Comparison of ENCODE assay signal across 21 cellular contexts in genomic region chr15:80727196-80727595, GRCh38. TPM values are rescaled to one million over a fixed set of nuclear protein-coding genes. Genes with fewer than 3 reads are reported as not detected.
A peak's percentile ranks its signal among the peaks of the same experiment; 100 is the strongest.
DNase-seq lines count a peak whose midpoint lies in the region; ATAC-seq and TF ChIP-seq lines count a peak whose summit lies in the region.
"Had no signal": no experiment of that assay in that cellular context is flagged by ENCODE, and none has a peak within 500 bp of the region (broad histone marks: within the 10 kb centered on the region; RNA-seq: fewer than 3 reads in every experiment).

No MANE protein-coding gene starts in this region.

- no peak overlapping the region for H3K23ac ChIP-seq in mesendoderm (ENCODE audit: low read length)

- H2BK120ac ChIP-seq in mesendoderm (ENCODE audit: low read depth, low read length): no peak overlapping the region

- no peak overlapping the region for H2BK5ac ChIP-seq in mesendoderm (ENCODE audit: low read length)

- no peak for TF ChIP-seq RAD21 in SK-N-SH (IDR thresholded peaks at IDR 0.05; ENCODE audit: low read length)

- H3K9me3 ChIP-seq in SK-N-SH: no peaks in the 10 kb centered on the region
- H3K9me3 ChIP-seq: body of pancreas, colonic mucosa had no signal

- H3K27ac ChIP-seq in SK-N-SH (ENCODE audit: low read depth in 2 of 2, low read length in 1 of 2): no peak overlapping the region
- no peak overlapping the region for H3K27ac ChIP-seq in mesendoderm (ENCODE audit: low read depth, low read length)
- H3K27ac ChIP-seq: 22Rv1, body of pancreas, colonic mucosa, parathyroid adenoma had no signal

- no peak for TF ChIP-seq CTCF in SK-N-SH (IDR thresholded peaks at IDR 0.05)
- no peak for TF ChIP-seq CTCF in chondrocyte (IDR thresholded peaks at IDR 0.05)
- TF ChIP-seq CTCF in type B pancreatic cell (conservative IDR thresholded peaks at IDR 0.05): no peak

- no peaks in the 10 kb centered on the region for H3K27me3 ChIP-seq in SK-N-SH (ENCODE audit: insufficient read depth)
- H3K27me3 ChIP-seq in mesendoderm (ENCODE audit: insufficient read depth, low read length, poor library complexity): no peaks in the 10 kb centered on the region
- H3K27me3 ChIP-seq: body of pancreas, colonic mucosa had no signal

- H3K4me3 Mint-ChIP-seq in chondrocyte (ENCODE audit: unreplicated experiment) (no peak overlapping the region), type B pancreatic cell (peak overlapping the region; percentile 62)
- H3K4me3 Mint-ChIP-seq: activated naive CD4-positive, alpha-beta T cell treated with anti-CD3 and anti-CD28 coated beads, Interleukin-2, amount 50 U/mL, for 24 hours; activated T-helper 1 cell treated with anti-CD3 and anti-CD28 coated beads, Interleukin-12 subunit alpha, Interleukin-12 subunit beta, Interleukin-2, Interleukin-4 antibody, amounts not matched to agents 30 ng/mL and 10 ng/mL and 1 ng/mL, durations not matched to agents 14 hours and 24 hours and 36 hours; naive B cell had no signal

- no peak overlapping the region for H4K8ac ChIP-seq in mesendoderm (ENCODE audit: low read depth, low read length)

- H3K79me2 ChIP-seq in SK-N-SH (ENCODE audit: insufficient read depth) (peaks cover 31% of the 10 kb centered on the region), mesendoderm (ENCODE audit: control insufficient read depth, insufficient read depth, low read length) (peaks cover 1% of the 10 kb centered on the region)
- H3K79me2 ChIP-seq: parathyroid adenoma had no signal

- H3K9me3 Mint-ChIP-seq in chondrocyte (ENCODE audit: low read depth): peaks cover 2% of the 10 kb centered on the region
- peaks cover 7% of the 10 kb centered on the region for H3K9me3 Mint-ChIP-seq in type B pancreatic cell
- H3K9me3 Mint-ChIP-seq: activated naive CD4-positive, alpha-beta T cell treated with anti-CD3 and anti-CD28 coated beads, Interleukin-2, amount 50 U/mL, for 24 hours had no signal

- H3K9me2 ChIP-seq in SK-N-SH: no peaks in the 10 kb centered on the region

- CTCF ChIA-PET in SK-N-SH (lab: Yijun Ruan, JAX): interaction anchor here (2.1 kb wide), 1 partner anchor 52 kb away, joined by 5 read pairs; the partner anchor contains the start of gene CEMIP

- POLR2A ChIA-PET in SK-N-SH (lab: Yijun Ruan, JAX): no interaction called here

- H3F3A ChIP-seq in SK-N-SH (replicated peaks; ENCODE audit: insufficient read depth): no peaks in the 10 kb centered on the region

- no peak overlapping the region for H3K18ac ChIP-seq in mesendoderm (ENCODE audit: low read length)

- ATAC-seq in SK-N-SH treated with all-trans-retinoic acid at 6 μM for 48 hours (peak; percentile 65), HG03439 (IDR thresholded peaks at IDR 0.05; ENCODE audit: unreplicated experiment) (no peak)
- ATAC-seq: body of pancreas, HCT116 had no signal

- H3K27ac Mint-ChIP-seq in chondrocyte (ENCODE audit: unreplicated experiment) (peak overlapping the region; percentile 18), type B pancreatic cell (peak overlapping the region; percentile 83)
- H3K27ac Mint-ChIP-seq: activated naive CD4-positive, alpha-beta T cell treated with anti-CD3 and anti-CD28 coated beads, Interleukin-2, amount 50 U/mL, for 24 hours; activated T-helper 1 cell treated with anti-CD3 and anti-CD28 coated beads, Interleukin-12 subunit alpha, Interleukin-12 subunit beta, Interleukin-2, Interleukin-4 antibody, amounts not matched to agents 30 ng/mL and 10 ng/mL and 1 ng/mL, durations not matched to agents 14 hours and 24 hours and 36 hours; naive B cell had no signal

- H3K4me2 ChIP-seq in SK-N-SH: no peak overlapping the region
- no peak overlapping the region for H3K4me2 ChIP-seq in mesendoderm (ENCODE audit: low read length)

- H3K36me3 Mint-ChIP-seq in chondrocyte (ENCODE audit: low read depth) (no peaks in the 10 kb centered on the region), type B pancreatic cell (peaks cover 24% of the 10 kb centered on the region)
- H3K36me3 Mint-ChIP-seq: activated naive CD4-positive, alpha-beta T cell treated with anti-CD3 and anti-CD28 coated beads, Interleukin-2, amount 50 U/mL, for 24 hours; naive B cell had no signal

- H3K4me3 ChIP-seq in SK-N-SH (ENCODE audit: low read depth in 2 of 2, low read length in 1 of 2) (no peak overlapping the region), mesendoderm (ENCODE audit: low read length) (no peak overlapping the region)
- H3K4me3 ChIP-seq: body of pancreas, colonic mucosa had no signal

- H2AK5ac ChIP-seq in mesendoderm (ENCODE audit: low read length): no peak overlapping the region

- TF ChIP-seq EP300 in SK-N-SH (IDR thresholded peaks at IDR 0.05; ENCODE audit: borderline replicate concordance in 1 of 2, low read depth in 1 of 2, low read length in 1 of 2): no peak

- H3K4me1 ChIP-seq in SK-N-SH (ENCODE audit: control insufficient read depth in 1 of 2, insufficient read depth in 2 of 2, low read depth in 1 of 2, low read length in 1 of 2) (peaks cover 0 to 3% of the 10 kb centered on the region in 2 experiments; a peak in 1 of 4 replicates), mesendoderm (ENCODE audit: control insufficient read depth, low read depth, low read length) (no peaks in the 10 kb centered on the region)
- H3K4me1 ChIP-seq: body of pancreas, colonic mucosa, parathyroid adenoma had no signal

- H2AFZ ChIP-seq in SK-N-SH (ENCODE audit: low read depth): no peak overlapping the region
- H2AFZ ChIP-seq: parathyroid adenoma had no signal

- no peak for DNase-seq in SK-N-SH
- no peak for DNase-seq in chondrocyte (ENCODE audit: low spot score)
- peak; percentile 72 for DNase-seq in mesendoderm
- DNase-seq in type B pancreatic cell (ENCODE audit: extremely low spot score, unreplicated experiment): no peak
- DNase-seq in NCI-H1092 treated with DMSO at 0.1 percent for 48 hours (lab: John Stamatoyannopoulos, UW): no peak
- DNase-seq in mesenteric fat pad (ENCODE audit: low spot score): no peak
- DNase-seq: body of pancreas; colonic mucosa; head of caudate nucleus; naive B cell; NCI-H1436; stimulated activated CD4-positive, alpha-beta T cell treated with anti-CD3 and anti-CD28 coated beads, Interleukin-2, amount 100 ng/mL, for 24 hours; stimulated activated naive CD4-positive, alpha-beta T cell treated with Interleukin-2 at 50 U/mL for 16 hours had no signal

- 86% methylated on average over 4 of the region's 4 CpGs for WGBS in SK-N-SH (ENCODE audit: low lambda C conversion rate)
- WGBS in mesendoderm (ENCODE audit: extremely low coverage, insufficient coverage, low lambda C conversion rate): no CpG with 5 or more reads among the region's 4 CpGs

- no peak overlapping the region for H3K9ac ChIP-seq in SK-N-SH
- no peak overlapping the region for H3K9ac ChIP-seq in mesendoderm (ENCODE audit: low read length)
- H3K9ac ChIP-seq: parathyroid adenoma had no signal

- H4K20me1 ChIP-seq in SK-N-SH (ENCODE audit: insufficient read depth): 0 out of 2 replicates have a peak, but pooled peaks cover 3% of the 10 kb centered on the region

- no peak overlapping the region for H3K4ac ChIP-seq in mesendoderm (ENCODE audit: low read depth, low read length)

- H3K27me3 Mint-ChIP-seq in chondrocyte (ENCODE audit: low read depth): no peaks in the 10 kb centered on the region
- no peaks in the 10 kb centered on the region for H3K27me3 Mint-ChIP-seq in type B pancreatic cell
- H3K27me3 Mint-ChIP-seq: activated naive CD4-positive, alpha-beta T cell treated with anti-CD3 and anti-CD28 coated beads, Interleukin-2, amount 50 U/mL, for 24 hours; naive B cell had no signal

- no peak overlapping the region for H2BK15ac ChIP-seq in mesendoderm (replicated peaks; ENCODE audit: low read depth)

- H3K4me1 Mint-ChIP-seq in chondrocyte (ENCODE audit: low read depth) (peaks cover 32% of the 10 kb centered on the region), type B pancreatic cell (ENCODE audit: unreplicated experiment) (peaks cover 40% of the 10 kb centered on the region)
- H3K4me1 Mint-ChIP-seq: activated naive CD4-positive, alpha-beta T cell treated with anti-CD3 and anti-CD28 coated beads, Interleukin-2, amount 50 U/mL, for 24 hours; naive B cell had no signal

- peaks cover 2% of the 10 kb centered on the region for H3K79me1 ChIP-seq in mesendoderm (ENCODE audit: low read length)

- H3K56ac ChIP-seq in mesendoderm (ENCODE audit: low read length): no peak overlapping the region

- H3K36me3 ChIP-seq in SK-N-SH (replicated peaks in 1 of 2; ENCODE audit: control insufficient read depth in 1 of 2, insufficient read depth in 2 of 2, low read length in 1 of 2) (peaks cover 3 to 8% of the 10 kb centered on the region in 2 experiments), mesendoderm (ENCODE audit: control insufficient read depth, insufficient read depth, low read length) (no peaks in the 10 kb centered on the region)
- H3K36me3 ChIP-seq: colonic mucosa had no signal

- no peak overlapping the region for H4K5ac ChIP-seq in mesendoderm (ENCODE audit: low read length)

TF ChIP-seq in SK-N-SH treated with all-trans-retinoic acid at 6 μM for 48 hours, 23 proteins besides CTCF, POLR2A, EP300 and RAD21 (continues in another document):
- TF ChIP-seq ZC3H10 (CRISPR knock-in tag; IDR thresholded peaks at IDR 0.05) (no peak), ZNF565 (CRISPR knock-in tag; conservative IDR thresholded peaks at IDR 0.05; ENCODE audit: low read depth) (no peak)

TF ChIP-seq in SK-N-SH, 30 proteins besides CTCF, POLR2A, EP300 and RAD21 (continues in another document):
- no peak for TF ChIP-seq SIN3A (IDR thresholded peaks at IDR 0.05; ENCODE audit: borderline replicate concordance, low read depth, low read length)
- no peak for TF ChIP-seq GATA2 (CRISPR knock-in tag; IDR thresholded peaks at IDR 0.05)
- no peak for TF ChIP-seq RCOR1 (IDR thresholded peaks at IDR 0.05; ENCODE audit: low read length)

RNA-seq across cellular contexts. Expression of gene ABHD17C, which starts 32.1 kb away (rescaled TPM):
- 9.2 and 11.7 TPM in 2 replicates for polyA plus RNA-seq in SK-N-SH (2012; rRNA removed)
- polyA plus RNA-seq in SK-N-SH (2012; cell fraction: cytosol; rRNA removed): 12.4 and 16.0 TPM in 2 replicates
- polyA plus RNA-seq in SK-N-SH (2012; cell fraction: nucleus; rRNA removed): 4.1 and 7.8 TPM in 2 replicates
- total RNA-seq in chondrocyte (6.6 to 8.9 TPM (median 8.0 TPM) in 3 replicates), type B pancreatic cell (ENCODE audit: low replicate concordance) (41.0 and 66.3 TPM in 2 replicates), mesenteric fat pad (5.0 TPM)
- 13.8 TPM for polyA plus RNA-seq in mesendoderm (2013, experiment 1 of 2)
- polyA plus RNA-seq in mesendoderm (2013, experiment 2 of 2): 13.9 TPM

RNA-seq across cellular contexts. Expression of gene CEMIP, which starts 52.0 kb away (rescaled TPM):
- 27.8 and 30.8 TPM in 2 replicates for polyA plus RNA-seq in SK-N-SH (2012; rRNA removed)
- 17.3 and 22.9 TPM in 2 replicates for polyA plus RNA-seq in SK-N-SH (2012; cell fraction: cytosol; rRNA removed)
- 48.2 and 60.5 TPM in 2 replicates for polyA plus RNA-seq in SK-N-SH (2012; cell fraction: nucleus; rRNA removed)
- 138 to 146 TPM (median 143 TPM) in 3 replicates for total RNA-seq in chondrocyte
- polyA plus RNA-seq in mesendoderm (2013, experiment 1 of 2): 0.08 TPM
- 0.06 TPM for polyA plus RNA-seq in mesendoderm (2013, experiment 2 of 2)
- 5.1 and 16.4 TPM in 2 replicates for total RNA-seq in type B pancreatic cell (ENCODE audit: low replicate concordance)
- 5.9 TPM for total RNA-seq in mesenteric fat pad
- total RNA-seq: activated CD8-positive, alpha-beta memory T cell treated with anti-CD3 and anti-CD28 coated beads for 36 hours had no signal
